In the genomic region with DNA sequence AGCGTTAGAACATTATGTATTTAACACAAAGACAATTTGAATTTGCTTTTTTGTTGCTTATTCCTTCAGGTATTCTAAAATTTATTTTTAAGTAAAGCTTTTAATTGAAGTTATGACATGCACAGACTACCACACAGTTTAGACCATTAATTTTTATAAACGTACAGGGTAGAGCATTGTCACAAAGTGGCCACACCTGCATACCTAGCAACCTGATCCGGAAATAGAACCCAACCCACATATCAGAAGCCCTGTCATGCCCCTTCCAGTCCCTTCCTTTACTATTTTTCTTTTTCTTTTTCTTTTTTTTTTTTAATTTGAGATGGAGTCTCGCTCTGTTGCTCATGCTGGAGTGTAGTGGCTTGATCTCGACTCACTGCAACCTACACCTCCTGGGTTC, we compare ENCODE assay signal across 19 cellular contexts. TPM values are rescaled to one million over a fixed set of nuclear protein-coding genes. Genes with fewer than 3 reads are reported as not detected.
A peak's percentile ranks its signal among the peaks of the same experiment; 100 is the strongest.
DNase-seq lines count a peak whose midpoint lies in the region; ATAC-seq and TF ChIP-seq lines count a peak whose summit lies in the region.
"Had no signal": no experiment of that assay in that cellular context is flagged by ENCODE, and none has a peak within 500 bp of the region (broad histone marks: within the 10 kb centered on the region; RNA-seq: fewer than 3 reads in every experiment).

No MANE protein-coding gene starts in this region.

- H3K27ac ChIP-seq in CD8-positive, alpha-beta memory T cell (ENCODE audit: low read depth, low read length), result no peak overlapping the region
- H3K27ac ChIP-seq: BLaER1 had no signal

- DNase-seq in left colon (no peak), mucosa of descending colon (no peak), progenitor cell of endocrine pancreas (ENCODE audit: low spot score, unreplicated experiment) (no peak), type B pancreatic cell (ENCODE audit: extremely low spot score, unreplicated experiment) (no peak), CD1c-positive myeloid dendritic cell (ENCODE audit: extremely low spot score) (no peak), NCI-H1930 (lab: John Stamatoyannopoulos, UW) (no peak), CD14-positive monocyte (ENCODE audit: low spot score) (no peak)
- no peak for DNase-seq in CD8-positive, alpha-beta memory T cell
- DNase-seq: 8988T; ACHN; BE2C; C1 segment of cervical spinal cord; Caco-2; Calu3; CD4-positive, alpha-beta memory T cell; CD4-positive, CD25-positive, alpha-beta regulatory T cell; DMS79 treated with DMSO at 0.1 percent for 48 hours; GF-D8 had no signal

- intact Hi-C loops in left colon (cut with DNase I, micrococcal nuclease) (no loop called here), mucosa of descending colon (cut with DNase I, micrococcal nuclease) (loop anchor here in 1 of 2 donors (10.0 kb wide), 1 partner anchor 95 kb away; no protein-coding TSS in a partner anchor), CD14-positive monocyte (cut with micrococcal nuclease) (loop anchor here in 1 of 2 donors (10.0 kb wide), 1 partner anchor 285 kb away; a partner anchor contains a TSS)

- H3K36me3 Mint-ChIP-seq in progenitor cell of endocrine pancreas (ENCODE audit: insufficient read depth) (no peaks in the 10 kb centered on the region), type B pancreatic cell (peaks cover 13% of the 10 kb centered on the region), CD14-positive monocyte (no peaks in the 10 kb centered on the region)
- no peaks in the 10 kb centered on the region for H3K36me3 Mint-ChIP-seq in CD8-positive, alpha-beta memory T cell
- H3K36me3 Mint-ChIP-seq: CD4-positive, alpha-beta memory T cell; CD4-positive, CD25-positive, alpha-beta regulatory T cell had no signal

- no peaks in the 10 kb centered on the region for H3K9me3 ChIP-seq in mucosa of descending colon
- no peaks in the 10 kb centered on the region for H3K9me3 ChIP-seq in CD8-positive, alpha-beta memory T cell (ENCODE audit: low read length)
- H3K9me3 ChIP-seq: BE2C, BLaER1, Caco-2 had no signal

- H3K9me3 Mint-ChIP-seq in progenitor cell of endocrine pancreas (ENCODE audit: low read depth), result no peaks in the 10 kb centered on the region
- H3K9me3 Mint-ChIP-seq in type B pancreatic cell, result no peaks in the 10 kb centered on the region
- no peaks in the 10 kb centered on the region for H3K9me3 Mint-ChIP-seq in CD8-positive, alpha-beta memory T cell
- peaks cover 0 to 7% (median 2%) of the 10 kb centered on the region in 7 donors for H3K9me3 Mint-ChIP-seq in CD14-positive monocyte
- H3K9me3 Mint-ChIP-seq: CD4-positive, alpha-beta memory T cell; CD4-positive, CD25-positive, alpha-beta regulatory T cell had no signal

- H3K27me3 ChIP-seq in CD8-positive, alpha-beta memory T cell (ENCODE audit: insufficient read depth, low read length, poor library complexity, severe bottlenecking), result no peaks in the 10 kb centered on the region
- H3K27me3 ChIP-seq: BE2C, BLaER1 had no signal

- no peaks in the 10 kb centered on the region for H3K36me3 ChIP-seq in mucosa of descending colon (ENCODE audit: low read depth)
- H3K36me3 ChIP-seq in CD8-positive, alpha-beta memory T cell (ENCODE audit: insufficient read depth, low read length), result no peaks in the 10 kb centered on the region
- H3K36me3 ChIP-seq: BE2C, BLaER1 had no signal

- H3K27me3 Mint-ChIP-seq in progenitor cell of endocrine pancreas, result no peaks in the 10 kb centered on the region
- no peaks in the 10 kb centered on the region for H3K27me3 Mint-ChIP-seq in type B pancreatic cell
- H3K27me3 Mint-ChIP-seq in CD8-positive, alpha-beta memory T cell, result no peaks in the 10 kb centered on the region
- H3K27me3 Mint-ChIP-seq in CD14-positive monocyte (ENCODE audit: low read depth in 3 of 3), result peaks cover 10 to 17% (median 15%) of the 10 kb centered on the region in 3 donors
- H3K27me3 Mint-ChIP-seq: CD4-positive, alpha-beta memory T cell; CD4-positive, CD25-positive, alpha-beta regulatory T cell had no signal

- H3K4me3 ChIP-seq in mucosa of descending colon, result no peak overlapping the region
- no peak overlapping the region for H3K4me3 ChIP-seq in CD8-positive, alpha-beta memory T cell (ENCODE audit: low read length)
- H3K4me3 ChIP-seq: BLaER1 had no signal

- peaks cover 6% of the 10 kb centered on the region for H3K4me1 ChIP-seq in mucosa of descending colon (ENCODE audit: low read depth)
- H3K4me1 ChIP-seq in CD8-positive, alpha-beta memory T cell (ENCODE audit: insufficient read depth, low read length), result no peaks in the 10 kb centered on the region
- H3K4me1 ChIP-seq: BE2C had no signal

- peaks cover 17% of the 10 kb centered on the region for H3K4me1 Mint-ChIP-seq in progenitor cell of endocrine pancreas (ENCODE audit: low read depth)
- H3K4me1 Mint-ChIP-seq in type B pancreatic cell (ENCODE audit: unreplicated experiment), result peaks cover 23% of the 10 kb centered on the region
- no peaks in the 10 kb centered on the region for H3K4me1 Mint-ChIP-seq in CD8-positive, alpha-beta memory T cell
- H3K4me1 Mint-ChIP-seq in CD14-positive monocyte, result peaks cover 4% of the 10 kb centered on the region
- H3K4me1 Mint-ChIP-seq: CD4-positive, alpha-beta memory T cell; CD4-positive, CD25-positive, alpha-beta regulatory T cell had no signal

- H3K27ac Mint-ChIP-seq in progenitor cell of endocrine pancreas (peak overlapping the region; percentile 42), type B pancreatic cell (peak overlapping the region; percentile 68), CD14-positive monocyte (no peak overlapping the region)
- H3K27ac Mint-ChIP-seq in CD8-positive, alpha-beta memory T cell, result no peak overlapping the region
- H3K27ac Mint-ChIP-seq: CD4-positive, alpha-beta memory T cell had no signal

- CTCF ChIA-PET in CD8-positive, alpha-beta memory T cell (lab: Charles Lee), result no interaction called here

- POLR2A ChIA-PET in CD8-positive, alpha-beta memory T cell (lab: Charles Lee), result no interaction called here

- TF ChIP-seq CTCF in mucosa of descending colon (IDR thresholded peaks at IDR 0.05), result no peak
- TF ChIP-seq CTCF in progenitor cell of endocrine pancreas (IDR thresholded peaks at IDR 0.05; ENCODE audit: unreplicated experiment), result no peak
- no peak for TF ChIP-seq CTCF in type B pancreatic cell (conservative IDR thresholded peaks at IDR 0.05)
- TF ChIP-seq CTCF in CD14-positive monocyte (IDR thresholded peaks at IDR 0.05), result no peak

- H3K4me3 Mint-ChIP-seq in progenitor cell of endocrine pancreas (ENCODE audit: low read depth) (no peak overlapping the region), type B pancreatic cell (no peak overlapping the region), CD14-positive monocyte (no peak overlapping the region)
- H3K4me3 Mint-ChIP-seq in CD8-positive, alpha-beta memory T cell, result no peak overlapping the region
- H3K4me3 Mint-ChIP-seq: CD4-positive, alpha-beta memory T cell; CD4-positive, CD25-positive, alpha-beta regulatory T cell had no signal

- ATAC-seq in left colon, result peak; percentile 54
- ATAC-seq in mucosa of descending colon, result peak; percentile 59

RNA-seq across cellular contexts. Expression of a gene that starts 16.8 kb away (rescaled TPM):
- total RNA-seq in left colon, result 10 to 100 TPM; 70.5 to 79.2 TPM
- total RNA-seq in mucosa of descending colon, result 10 to 100 TPM; 31.5 to 85.9 (median 85.4) TPM
- total RNA-seq in progenitor cell of endocrine pancreas, result 58.1 and 65.9 TPM in 2 replicates
- 47.3 and 52.1 TPM in 2 replicates for total RNA-seq in type B pancreatic cell (ENCODE audit: low replicate concordance)
- total RNA-seq in CD8-positive, alpha-beta memory T cell, result 1 to 10 TPM in 1 of 2 experiments, under 1 TPM in 1; 0.42 to 1.1 TPM
- 0.81 TPM for polyA plus RNA-seq in CD8-positive, alpha-beta memory T cell
- polyA plus RNA-seq in CD14-positive monocyte, result not detected

Comparison
In these comparisons a context has a peak if more than half of its experiments do, and no peak if none do; other contexts are left out.
1. H3K27ac Mint-ChIP-seq: peak in progenitor cell of endocrine pancreas (single experiment) and type B pancreatic cell (single experiment); none in CD8-positive, alpha-beta memory T cell (0 of 8) and CD14-positive monocyte (0 of 7).
2. RNA of a gene that starts 16.8 kb away (total RNA-seq): 31.5 to 85.9 TPM in mucosa of descending colon, 70.5 to 79.2 TPM in left colon, 58.1 to 65.9 TPM in progenitor cell of endocrine pancreas and 47.3 to 52.1 TPM in type B pancreatic cell; 0.42 to 1.1 TPM in CD8-positive, alpha-beta memory T cell; every median in the first group is over 10 times any median in the second.